In the genomic region with DNA sequence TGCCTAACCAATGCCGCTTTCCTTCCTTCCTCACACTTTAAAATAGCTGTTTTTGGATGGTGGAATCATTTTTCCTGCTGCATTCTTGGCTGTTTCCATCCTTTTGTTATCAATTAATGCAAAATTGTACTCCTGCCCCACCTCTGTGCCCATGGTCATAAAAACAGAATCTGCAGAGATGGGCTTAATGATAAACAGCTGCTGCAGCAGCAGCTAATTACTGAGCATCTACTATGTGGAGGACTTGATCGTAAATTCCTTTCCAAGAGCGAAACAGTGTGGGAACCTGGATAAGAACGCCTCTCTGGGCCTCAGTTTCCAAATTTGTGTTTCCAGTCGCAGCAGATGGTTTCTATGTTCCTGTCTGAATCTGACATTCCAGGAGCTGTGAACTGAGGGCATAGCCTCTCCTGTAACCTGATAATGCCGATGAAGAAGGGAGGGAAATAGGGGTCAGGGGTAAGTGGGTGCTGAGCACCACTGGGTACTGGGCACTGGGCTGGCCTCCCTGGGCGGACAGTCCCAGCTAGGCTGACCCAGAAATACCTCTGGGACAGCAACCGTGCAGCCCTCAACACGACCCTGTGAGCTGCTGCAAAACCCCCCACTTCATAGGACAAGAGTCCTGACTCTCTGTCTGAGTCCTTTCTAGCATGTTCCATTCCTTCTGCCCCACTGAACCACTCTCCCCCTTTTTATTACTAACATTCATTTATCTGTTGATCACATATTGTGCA, we compare ENCODE assay signal across 13 cellular contexts.
"Had no signal": no experiment of that assay in that cellular context is flagged by ENCODE, and none has a peak within 500 bp of the region (broad histone marks: within the 10 kb centered on the region; RNA-seq: fewer than 3 reads in every experiment).

No MANE protein-coding gene starts in this region.

- H3K36me3 ChIP-seq: esophagus muscularis mucosa, SJSA1, stomach had no signal

- ATAC-seq: left ventricle myocardium superior had no signal

- H3K9me3 ChIP-seq: esophagus muscularis mucosa, SJSA1, stomach had no signal

- H2AFZ ChIP-seq: parathyroid adenoma had no signal

- H3K27ac Mint-ChIP-seq: activated CD4-positive, alpha-beta memory T cell treated with anti-CD3 and anti-CD28 coated beads, Interleukin-2, amount 10 ng/mL, durations not matched to agents 7 days and 5 days; activated naive CD8-positive, alpha-beta T cell had no signal

- H3K27ac ChIP-seq: esophagus muscularis mucosa, parathyroid adenoma, SJSA1, skin epidermis, stomach had no signal

- H3K79me2 ChIP-seq: parathyroid adenoma had no signal

- H3K9me3 Mint-ChIP-seq: activated CD4-positive, alpha-beta memory T cell treated with anti-CD3 and anti-CD28 coated beads, Interleukin-2, amount 10 ng/mL, durations not matched to agents 7 days and 5 days; neural crest cell had no signal

- H3K27me3 ChIP-seq: esophagus muscularis mucosa, SJSA1, stomach had no signal

- H3K4me1 ChIP-seq: esophagus muscularis mucosa, parathyroid adenoma, SJSA1 had no signal

- DNase-seq: activated CD4-positive, alpha-beta memory T cell treated with anti-CD3 and anti-CD28 coated beads, Interleukin-2, amount 10 ng/mL, durations not matched to agents 7 days and 5 days; anterior cingulate cortex; left ventricle myocardium superior; mesenchymal stem cell; retina; stomach; T-helper 9 cell had no signal

- H3K4me3 ChIP-seq: esophagus muscularis mucosa, SJSA1, skin epidermis, stomach had no signal

- H3K4me3 Mint-ChIP-seq: activated CD4-positive, alpha-beta memory T cell treated with anti-CD3 and anti-CD28 coated beads, Interleukin-2, amount 10 ng/mL, durations not matched to agents 7 days and 5 days; activated naive CD8-positive, alpha-beta T cell; neural crest cell had no signal

- H3K27me3 Mint-ChIP-seq: activated CD4-positive, alpha-beta memory T cell treated with anti-CD3 and anti-CD28 coated beads, Interleukin-2, amount 10 ng/mL, durations not matched to agents 7 days and 5 days; activated naive CD8-positive, alpha-beta T cell had no signal

- H3K36me3 Mint-ChIP-seq: activated naive CD8-positive, alpha-beta T cell had no signal
